ENCODE assay signal across 8 cellular contexts in genomic region chr1:244918422-244919319, GRCh38. TPM values are rescaled to one million over a fixed set of nuclear protein-coding genes. Genes with fewer than 3 reads are reported as not detected.
DNase-seq lines count a peak whose midpoint lies in the region; ATAC-seq, FAIRE-seq and TF ChIP-seq lines count a peak whose summit lies in the region.

No MANE protein-coding gene starts in this region.

- no peak overlapping the region for H3K9ac ChIP-seq in iPS-15b (ENCODE audit: low read depth, low read length)

- peak overlapping the region; percentile 84 for H3K4me3 Mint-ChIP-seq in Caco-2 (ENCODE audit: unreplicated experiment)

- H3K36me3 ChIP-seq in Caco-2 (ENCODE audit: control insufficient read depth, insufficient read depth, low read length) (no peaks in the 10 kb centered on the region), iPS-15b (ENCODE audit: control insufficient read depth, insufficient read depth, low read length) (no peaks in the 10 kb centered on the region), small intestine (ENCODE audit: control insufficient read depth in 2 of 2, insufficient read depth in 2 of 2, low read length in 2 of 2) (no peaks in the 10 kb centered on the region)

- CTCF ChIA-PET in Caco-2 (lab: Charles Lee), result interaction anchor here (0.7 kb wide), 1 partner anchor 47 kb away, joined by 3 read pairs; no protein-coding TSS in a partner anchor

- no peaks in the 10 kb centered on the region for H3K36me3 Mint-ChIP-seq in Caco-2 (ENCODE audit: insufficient read depth, unreplicated experiment)

- H3K4me3 ChIP-seq in Caco-2 (ENCODE audit: low read depth, low read length) (peak overlapping the region; percentile 82), LNCaP clone FGC (ENCODE audit: low read depth, low read length) (peak overlapping the region; percentile 50), iPS-15b (ENCODE audit: low read depth, low read length) (peak overlapping the region; percentile 57), small intestine (ENCODE audit: low read depth in 1 of 2, low read length in 2 of 2) (peak overlapping the region; percentile 2 to 55)

- ATAC-seq in GM21447 (IDR thresholded peaks at IDR 0.05; ENCODE audit: unreplicated experiment), result peak; percentile 35

- intact Hi-C loops in Caco-2 (cut with micrococcal nuclease; ENCODE audit: unreplicated experiment), result loop anchor here (1.0 to 2.0 kb wide), 3 partner anchors 46 to 126 kb away; partner anchors contain the start of gene HNRNPU

- FAIRE-seq in small intestine (lab: Jason Lieb, UNC), result no peak

- H3K27me3 Mint-ChIP-seq in Caco-2 (ENCODE audit: insufficient read depth, unreplicated experiment), result no peaks in the 10 kb centered on the region

- BruUV-seq in Caco-2 (replicated peaks; lab: Mats Ljungman, UMichigan), result no TSS peak

- TF ChIP-seq CTCF in Caco-2 (IDR thresholded peaks at IDR 0.05; ENCODE audit: insufficient read depth in 1 of 2, low read depth in 1 of 2, low read length in 1 of 2, severe bottlenecking in 1 of 2, unreplicated experiment in 1 of 2) (no peak), LNCaP clone FGC (IDR thresholded peaks at IDR 0.05; ENCODE audit: control insufficient read depth, extremely low read depth, insufficient read depth) (no peak)

- peak; percentile 45 to 64 for DNase-seq in Caco-2
- no peak for DNase-seq in LNCaP clone FGC (ENCODE audit: low read depth)
- peak; percentile 45 for DNase-seq in T-helper 22 cell (ENCODE audit: low read depth)
- peak; percentile 47 for DNase-seq in astrocyte of the hippocampus (ENCODE audit: low read depth, low spot score)
- DNase-seq in small intestine, result peak; percentile 33
- no peak for DNase-seq in epidermal melanocyte (ENCODE audit: insufficient read length, low spot score)

- POLR2A ChIA-PET in Caco-2 (lab: Charles Lee), result interaction anchor here (0.6 kb wide), 1 partner anchor 53 kb away, joined by 8 read pairs; no protein-coding TSS in a partner anchor

- peaks cover 6% of the 10 kb centered on the region for H3K4me1 Mint-ChIP-seq in Caco-2 (ENCODE audit: low read depth, unreplicated experiment)

- no peak overlapping the region for H3K27ac ChIP-seq in small intestine (ENCODE audit: low read depth in 1 of 2, low read length in 1 of 2)

- H3K9me3 Mint-ChIP-seq in Caco-2 (ENCODE audit: unreplicated experiment), result no peaks in the 10 kb centered on the region

- H3K9me3 ChIP-seq in Caco-2 (no peaks in the 10 kb centered on the region), iPS-15b (ENCODE audit: control insufficient read depth, insufficient read depth, low read length) (no peaks in the 10 kb centered on the region), small intestine (ENCODE audit: control insufficient read depth, low read depth) (no peaks in the 10 kb centered on the region)

- H3K27me3 ChIP-seq in Caco-2 (replicated peaks; ENCODE audit: control insufficient read depth, insufficient read depth, low read length) (no peaks in the 10 kb centered on the region), iPS-15b (ENCODE audit: control insufficient read depth, insufficient read depth, low read length) (peaks cover 22% of the 10 kb centered on the region), small intestine (ENCODE audit: control insufficient read depth in 2 of 2, insufficient read depth in 2 of 2, low read length in 2 of 2) (no peaks in the 10 kb centered on the region)

- H3K4me1 ChIP-seq in Caco-2 (peaks cover 4% of the 10 kb centered on the region; the same call in 1 of the 2 replicates), iPS-15b (ENCODE audit: control insufficient read depth, insufficient read depth, low read length) (no peaks in the 10 kb centered on the region), small intestine (ENCODE audit: control insufficient read depth in 2 of 2, insufficient read depth in 1 of 2, low read depth in 1 of 2, low read length in 1 of 2) (peaks cover 0 to 3% of the 10 kb centered on the region in 2 donors)

- WGBS in small intestine, 3 donors, result 3 to 4% (median 3%) methylated on average over 46 to 62 of the region's 62 CpGs

- peak overlapping the region; percentile 33 for H3K27ac Mint-ChIP-seq in Caco-2 (ENCODE audit: unreplicated experiment)

RNA-seq across cellular contexts. Expression of gene HNRNPU, which starts 54.3 kb away (rescaled TPM):
- total RNA-seq in Caco-2 (2022), result 478 and 482 TPM in 2 replicates
- polyA plus RNA-seq in small intestine, result 100 to 1,000 TPM in 2 of 3 donors, 10 to 100 TPM in 1; 84.8 to 194 (median 109) TPM

Comparison
In these comparisons a context has a peak if more than half of its experiments do, and no peak if none do; other contexts are left out.
1. DNase-seq: peak in Caco-2 (2 of 2), T-helper 22 cell (single experiment), astrocyte of the hippocampus (single experiment) and small intestine (single experiment); none in LNCaP clone FGC (single experiment) and epidermal melanocyte (single experiment).
2. H3K4me3 ChIP-seq: peak in every context shown above with its lines; median percentile 82 in Caco-2; 57 in iPS-15b; 50 in LNCaP clone FGC; 28 in small intestine.